In the genomic region with DNA sequence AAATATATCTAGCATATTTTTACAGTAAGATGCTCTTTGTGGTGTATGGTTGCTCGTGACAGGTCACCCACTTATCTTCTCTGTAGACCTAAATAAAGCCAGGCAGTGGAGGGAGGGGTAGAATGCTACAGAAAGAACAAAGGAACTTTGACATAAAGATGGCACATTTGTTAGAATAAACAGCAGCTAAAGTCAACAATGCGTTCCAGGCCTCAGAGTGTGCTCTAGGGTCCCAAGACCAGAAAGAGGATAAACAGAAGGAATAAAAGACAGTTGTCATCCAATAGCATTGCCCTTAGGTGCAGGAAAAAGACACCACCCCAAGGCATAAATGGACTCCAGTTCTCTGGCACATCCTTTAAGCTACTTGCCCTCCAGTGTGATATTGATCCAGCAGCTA, we compare ENCODE assay signal across 1 cellular context.
TF ChIP-seq lines count a peak whose summit lies in the region.

No MANE protein-coding gene starts in this region.

TF ChIP-seq in HepG2, 621 proteins besides CTCF, POLR2A, EP300 and RAD21 (continued from another document):
- TF ChIP-seq, protein P1, sequence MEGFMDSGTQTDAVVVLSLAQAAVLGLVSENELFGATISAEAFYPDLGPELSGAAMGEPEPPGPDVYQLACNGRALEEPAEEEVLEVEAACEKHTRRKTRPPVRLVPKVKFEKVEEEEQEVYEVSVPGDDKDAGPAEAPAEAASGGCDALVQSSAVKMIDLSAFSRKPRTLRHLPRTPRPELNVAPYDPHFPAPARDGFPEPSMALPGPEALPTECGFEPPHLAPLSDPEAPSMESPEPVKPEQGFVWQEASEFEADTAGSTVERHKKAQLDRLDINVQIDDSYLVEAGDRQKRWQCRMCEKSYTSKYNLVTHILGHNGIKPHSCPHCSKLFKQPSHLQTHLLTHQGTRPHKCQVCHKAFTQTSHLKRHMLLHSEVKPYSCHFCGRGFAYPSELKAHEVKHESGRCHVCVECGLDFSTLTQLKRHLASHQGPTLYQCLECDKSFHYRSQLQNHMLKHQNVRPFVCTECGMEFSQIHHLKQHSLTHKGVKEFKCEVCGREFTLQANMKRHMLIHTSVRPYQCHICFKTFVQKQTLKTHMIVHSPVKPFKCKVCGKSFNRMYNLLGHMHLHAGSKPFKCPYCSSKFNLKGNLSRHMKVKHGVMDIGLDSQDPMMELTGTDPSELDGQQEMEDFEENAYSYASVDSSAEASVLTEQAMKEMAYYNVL (CRISPR knock-in tag; IDR thresholded peaks at IDR 0.05; ENCODE audit: borderline replicate concordance): peak; percentile 84
- TF ChIP-seq, protein P2, sequence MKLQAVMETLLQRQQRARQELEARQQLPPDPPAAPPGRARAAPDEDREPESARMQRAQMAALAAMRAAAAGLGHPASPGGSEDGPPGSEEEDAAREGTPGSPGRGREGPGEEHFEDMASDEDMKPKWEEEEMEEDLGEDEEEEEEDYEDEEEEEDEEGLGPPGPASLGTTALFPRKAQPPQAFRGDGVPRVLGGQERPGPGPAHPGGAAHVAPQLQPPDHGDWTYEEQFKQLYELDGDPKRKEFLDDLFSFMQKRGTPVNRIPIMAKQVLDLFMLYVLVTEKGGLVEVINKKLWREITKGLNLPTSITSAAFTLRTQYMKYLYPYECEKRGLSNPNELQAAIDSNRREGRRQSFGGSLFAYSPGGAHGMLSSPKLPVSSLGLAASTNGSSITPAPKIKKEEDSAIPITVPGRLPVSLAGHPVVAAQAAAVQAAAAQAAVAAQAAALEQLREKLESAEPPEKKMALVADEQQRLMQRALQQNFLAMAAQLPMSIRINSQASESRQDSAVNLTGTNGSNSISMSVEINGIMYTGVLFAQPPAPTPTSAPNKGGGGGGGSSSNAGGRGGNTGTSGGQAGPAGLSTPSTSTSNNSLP (IDR thresholded peaks at IDR 0.05; ENCODE audit: low read depth, low read length): peak; percentile 41; the same call in 1 of the 2 replicates
- TF ChIP-seq ZNF7 (CRISPR knock-in tag; IDR thresholded peaks at IDR 0.05) (peak; percentile 20; the same call in 1 of the 2 replicates), MEIS1 (CRISPR knock-in tag; IDR thresholded peaks at IDR 0.05; ENCODE audit: borderline replicate concordance) (peak; percentile 28; the same call in 1 of the 2 replicates), KDM6A (CRISPR knock-in tag; IDR thresholded peaks at IDR 0.05; ENCODE audit: low read depth) (peak; percentile 72; the same call in 1 of the 2 replicates), ZNF235 (CRISPR knock-in tag; IDR thresholded peaks at IDR 0.05; ENCODE audit: borderline replicate concordance) (no peak), ZSCAN29 (CRISPR knock-in tag; conservative IDR thresholded peaks at IDR 0.05) (no peak), BCL6 (CRISPR knock-in tag; IDR thresholded peaks at IDR 0.05) (peak; percentile 58; the same call in 1 of the 2 replicates), FOXO1 (CRISPR knock-in tag; IDR thresholded peaks at IDR 0.05) (peak; percentile 83; the same call in 1 of the 2 replicates), LCORL (IDR thresholded peaks at IDR 0.05) (no peak), LCORL (CRISPR knock-in tag; IDR thresholded peaks at IDR 0.05) (no peak), HNF4G (IDR thresholded peaks at IDR 0.05; ENCODE audit: borderline replicate concordance, low read depth, low read length) (peak; percentile 40; the same call in 1 of the 2 replicates), HNF4G (CRISPR knock-in tag; IDR thresholded peaks at IDR 0.05; ENCODE audit: borderline replicate concordance, low read depth) (no peak), HMG20A (CRISPR knock-in tag; IDR thresholded peaks at IDR 0.05; ENCODE audit: borderline replicate concordance) (peak; percentile 84), MED1 (CRISPR knock-in tag; IDR thresholded peaks at IDR 0.05) (0 out of 2 replicates have a peak, but pooled peaks have one; percentile 27), ZNF792 (CRISPR knock-in tag; IDR thresholded peaks at IDR 0.05) (peak; percentile 35; the same call in 1 of the 2 replicates), GABPB1 (CRISPR knock-in tag; IDR thresholded peaks at IDR 0.05) (0 out of 2 replicates have a peak, but pooled peaks have one; percentile 11), FOXK2 (IDR thresholded peaks at IDR 0.05) (peak; percentile 49; the same call in 1 of the 2 replicates)
- TF ChIP-seq, protein P3, sequence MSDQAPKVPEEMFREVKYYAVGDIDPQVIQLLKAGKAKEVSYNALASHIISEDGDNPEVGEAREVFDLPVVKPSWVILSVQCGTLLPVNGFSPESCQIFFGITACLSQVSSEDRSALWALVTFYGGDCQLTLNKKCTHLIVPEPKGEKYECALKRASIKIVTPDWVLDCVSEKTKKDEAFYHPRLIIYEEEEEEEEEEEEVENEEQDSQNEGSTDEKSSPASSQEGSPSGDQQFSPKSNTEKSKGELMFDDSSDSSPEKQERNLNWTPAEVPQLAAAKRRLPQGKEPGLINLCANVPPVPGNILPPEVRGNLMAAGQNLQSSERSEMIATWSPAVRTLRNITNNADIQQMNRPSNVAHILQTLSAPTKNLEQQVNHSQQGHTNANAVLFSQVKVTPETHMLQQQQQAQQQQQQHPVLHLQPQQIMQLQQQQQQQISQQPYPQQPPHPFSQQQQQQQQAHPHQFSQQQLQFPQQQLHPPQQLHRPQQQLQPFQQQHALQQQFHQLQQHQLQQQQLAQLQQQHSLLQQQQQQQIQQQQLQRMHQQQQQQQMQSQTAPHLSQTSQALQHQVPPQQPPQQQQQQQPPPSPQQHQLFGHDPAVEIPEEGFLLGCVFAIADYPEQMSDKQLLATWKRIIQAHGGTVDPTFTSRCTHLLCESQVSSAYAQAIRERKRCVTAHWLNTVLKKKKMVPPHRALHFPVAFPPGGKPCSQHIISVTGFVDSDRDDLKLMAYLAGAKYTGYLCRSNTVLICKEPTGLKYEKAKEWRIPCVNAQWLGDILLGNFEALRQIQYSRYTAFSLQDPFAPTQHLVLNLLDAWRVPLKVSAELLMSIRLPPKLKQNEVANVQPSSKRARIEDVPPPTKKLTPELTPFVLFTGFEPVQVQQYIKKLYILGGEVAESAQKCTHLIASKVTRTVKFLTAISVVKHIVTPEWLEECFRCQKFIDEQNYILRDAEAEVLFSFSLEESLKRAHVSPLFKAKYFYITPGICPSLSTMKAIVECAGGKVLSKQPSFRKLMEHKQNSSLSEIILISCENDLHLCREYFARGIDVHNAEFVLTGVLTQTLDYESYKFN (CRISPR knock-in tag; conservative IDR thresholded peaks at IDR 0.05): peak; percentile 88
- TF ChIP-seq, protein P4, sequence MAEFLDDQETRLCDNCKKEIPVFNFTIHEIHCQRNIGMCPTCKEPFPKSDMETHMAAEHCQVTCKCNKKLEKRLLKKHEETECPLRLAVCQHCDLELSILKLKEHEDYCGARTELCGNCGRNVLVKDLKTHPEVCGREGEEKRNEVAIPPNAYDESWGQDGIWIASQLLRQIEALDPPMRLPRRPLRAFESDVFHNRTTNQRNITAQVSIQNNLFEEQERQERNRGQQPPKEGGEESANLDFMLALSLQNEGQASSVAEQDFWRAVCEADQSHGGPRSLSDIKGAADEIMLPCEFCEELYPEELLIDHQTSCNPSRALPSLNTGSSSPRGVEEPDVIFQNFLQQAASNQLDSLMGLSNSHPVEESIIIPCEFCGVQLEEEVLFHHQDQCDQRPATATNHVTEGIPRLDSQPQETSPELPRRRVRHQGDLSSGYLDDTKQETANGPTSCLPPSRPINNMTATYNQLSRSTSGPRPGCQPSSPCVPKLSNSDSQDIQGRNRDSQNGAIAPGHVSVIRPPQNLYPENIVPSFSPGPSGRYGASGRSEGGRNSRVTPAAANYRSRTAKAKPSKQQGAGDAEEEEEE (CRISPR knock-in tag; IDR thresholded peaks at IDR 0.05; ENCODE audit: borderline replicate concordance): no peak
- TF ChIP-seq, protein P5, sequence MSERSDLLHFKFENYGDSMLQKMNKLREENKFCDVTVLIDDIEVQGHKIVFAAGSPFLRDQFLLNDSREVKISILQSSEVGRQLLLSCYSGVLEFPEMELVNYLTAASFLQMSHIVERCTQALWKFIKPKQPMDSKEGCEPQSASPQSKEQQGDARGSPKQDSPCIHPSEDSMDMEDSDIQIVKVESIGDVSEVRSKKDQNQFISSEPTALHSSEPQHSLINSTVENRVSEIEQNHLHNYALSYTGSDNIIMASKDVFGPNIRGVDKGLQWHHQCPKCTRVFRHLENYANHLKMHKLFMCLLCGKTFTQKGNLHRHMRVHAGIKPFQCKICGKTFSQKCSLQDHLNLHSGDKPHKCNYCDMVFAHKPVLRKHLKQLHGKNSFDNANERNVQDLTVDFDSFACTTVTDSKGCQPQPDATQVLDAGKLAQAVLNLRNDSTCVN (CRISPR knock-in tag; IDR thresholded peaks at IDR 0.05; ENCODE audit: borderline replicate concordance): peak; percentile 55; the same call in 1 of the 2 replicates
- TF ChIP-seq, protein P6, sequence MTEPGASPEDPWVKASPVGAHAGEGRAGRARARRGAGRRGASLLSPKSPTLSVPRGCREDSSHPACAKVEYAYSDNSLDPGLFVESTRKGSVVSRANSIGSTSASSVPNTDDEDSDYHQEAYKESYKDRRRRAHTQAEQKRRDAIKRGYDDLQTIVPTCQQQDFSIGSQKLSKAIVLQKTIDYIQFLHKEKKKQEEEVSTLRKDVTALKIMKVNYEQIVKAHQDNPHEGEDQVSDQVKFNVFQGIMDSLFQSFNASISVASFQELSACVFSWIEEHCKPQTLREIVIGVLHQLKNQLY (CRISPR knock-in tag; IDR thresholded peaks at IDR 0.05): 0 out of 2 replicates have a peak, but pooled peaks have one; percentile 64
- TF ChIP-seq, protein P7, sequence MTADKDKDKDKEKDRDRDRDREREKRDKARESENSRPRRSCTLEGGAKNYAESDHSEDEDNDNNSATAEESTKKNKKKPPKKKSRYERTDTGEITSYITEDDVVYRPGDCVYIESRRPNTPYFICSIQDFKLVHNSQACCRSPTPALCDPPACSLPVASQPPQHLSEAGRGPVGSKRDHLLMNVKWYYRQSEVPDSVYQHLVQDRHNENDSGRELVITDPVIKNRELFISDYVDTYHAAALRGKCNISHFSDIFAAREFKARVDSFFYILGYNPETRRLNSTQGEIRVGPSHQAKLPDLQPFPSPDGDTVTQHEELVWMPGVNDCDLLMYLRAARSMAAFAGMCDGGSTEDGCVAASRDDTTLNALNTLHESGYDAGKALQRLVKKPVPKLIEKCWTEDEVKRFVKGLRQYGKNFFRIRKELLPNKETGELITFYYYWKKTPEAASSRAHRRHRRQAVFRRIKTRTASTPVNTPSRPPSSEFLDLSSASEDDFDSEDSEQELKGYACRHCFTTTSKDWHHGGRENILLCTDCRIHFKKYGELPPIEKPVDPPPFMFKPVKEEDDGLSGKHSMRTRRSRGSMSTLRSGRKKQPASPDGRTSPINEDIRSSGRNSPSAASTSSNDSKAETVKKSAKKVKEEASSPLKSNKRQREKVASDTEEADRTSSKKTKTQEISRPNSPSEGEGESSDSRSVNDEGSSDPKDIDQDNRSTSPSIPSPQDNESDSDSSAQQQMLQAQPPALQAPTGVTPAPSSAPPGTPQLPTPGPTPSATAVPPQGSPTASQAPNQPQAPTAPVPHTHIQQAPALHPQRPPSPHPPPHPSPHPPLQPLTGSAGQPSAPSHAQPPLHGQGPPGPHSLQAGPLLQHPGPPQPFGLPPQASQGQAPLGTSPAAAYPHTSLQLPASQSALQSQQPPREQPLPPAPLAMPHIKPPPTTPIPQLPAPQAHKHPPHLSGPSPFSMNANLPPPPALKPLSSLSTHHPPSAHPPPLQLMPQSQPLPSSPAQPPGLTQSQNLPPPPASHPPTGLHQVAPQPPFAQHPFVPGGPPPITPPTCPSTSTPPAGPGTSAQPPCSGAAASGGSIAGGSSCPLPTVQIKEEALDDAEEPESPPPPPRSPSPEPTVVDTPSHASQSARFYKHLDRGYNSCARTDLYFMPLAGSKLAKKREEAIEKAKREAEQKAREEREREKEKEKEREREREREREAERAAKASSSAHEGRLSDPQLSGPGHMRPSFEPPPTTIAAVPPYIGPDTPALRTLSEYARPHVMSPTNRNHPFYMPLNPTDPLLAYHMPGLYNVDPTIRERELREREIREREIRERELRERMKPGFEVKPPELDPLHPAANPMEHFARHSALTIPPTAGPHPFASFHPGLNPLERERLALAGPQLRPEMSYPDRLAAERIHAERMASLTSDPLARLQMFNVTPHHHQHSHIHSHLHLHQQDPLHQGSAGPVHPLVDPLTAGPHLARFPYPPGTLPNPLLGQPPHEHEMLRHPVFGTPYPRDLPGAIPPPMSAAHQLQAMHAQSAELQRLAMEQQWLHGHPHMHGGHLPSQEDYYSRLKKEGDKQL (CRISPR knock-in tag; IDR thresholded peaks at IDR 0.05; ENCODE audit: low read depth): peak; percentile 63; the same call in 1 of the 2 replicates
TF ChIP-seq in HepG2: peak in this region for 77.
